Comparison of ENCODE assay signal across 27 cellular contexts in the genomic region with DNA sequence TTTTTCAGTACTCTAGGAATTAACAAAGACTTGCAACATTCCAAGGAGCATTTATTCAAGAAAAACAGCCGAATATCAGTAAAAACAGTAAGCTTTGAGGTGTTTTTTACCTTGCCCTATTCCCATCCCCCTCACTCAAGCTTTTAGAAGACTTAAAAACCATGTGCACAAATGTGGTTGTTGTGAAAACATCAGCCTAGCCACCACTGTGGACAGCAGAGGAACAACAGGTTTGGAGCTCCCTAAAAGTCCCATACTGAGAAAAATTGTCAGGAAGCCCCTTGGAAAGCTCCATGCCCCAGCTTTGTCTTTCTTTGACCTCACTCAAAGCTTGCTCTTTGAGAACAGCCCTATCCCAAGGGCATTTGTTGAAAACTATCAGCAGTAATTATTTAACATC.
"Had no signal": no experiment of that assay in that cellular context is flagged by ENCODE, and none has a peak within 500 bp of the region (broad histone marks: within the 10 kb centered on the region; RNA-seq: fewer than 3 reads in every experiment).

No MANE protein-coding gene starts in this region.

- H3K27me3 Mint-ChIP-seq: activated CD4-positive, alpha-beta T cell treated with anti-CD3 and anti-CD28 coated beads for 36 hours; activated naive CD4-positive, alpha-beta T cell treated with anti-CD3 and anti-CD28 coated beads, Interleukin-2, amount 10 ng/mL, durations not matched to agents 7 days and 5 days; activated naive CD8-positive, alpha-beta T cell treated with anti-CD3 and anti-CD28 coated beads, Interleukin-2, amount 10 ng/mL, durations not matched to agents 7 days and 5 days; stimulated activated memory B cell treated with anti-CD40 and anti-IgM and Interleukin-4, amounts not matched to agents 10 μg/mL and 1 μg/mL and 100 μg/mL, for 72 hours had no signal

- DNase-seq: activated CD4-positive, alpha-beta T cell treated with anti-CD3 and anti-CD28 coated beads for 36 hours; activated CD4-positive, CD25-positive, alpha-beta regulatory T cell; activated CD8-positive, alpha-beta memory T cell treated with anti-CD3 and anti-CD28 coated beads, Interleukin-2, amount 50 U/mL, for 48 hours; activated effector memory CD4-positive, alpha-beta T cell treated with anti-CD3 and anti-CD28 coated beads, Interleukin-2, amount 50 U/mL, for 16 hours; activated naive CD4-positive, alpha-beta T cell treated with anti-CD3 and anti-CD28 coated beads, Interleukin-2, amount 10 ng/mL, durations not matched to agents 7 days and 5 days; activated naive CD8-positive, alpha-beta T cell treated with anti-CD3 and anti-CD28 coated beads, Interleukin-2, amount 10 ng/mL, durations not matched to agents 7 days and 5 days; amniotic stem cell; caudate nucleus; endodermal cell; foreskin fibroblast; head of caudate nucleus; hippocampal formation; kidney; left colon; mammary epithelial cell; nucleus accumbens; pancreas; sigmoid colon; small intestine; stimulated activated CD4-positive, alpha-beta T cell treated with anti-CD3 and anti-CD28 coated beads, Interleukin-4, amount 100 ng/mL, for 24 hours; tibial artery; upper lobe of right lung had no signal

- ATAC-seq: activated CD4-positive, alpha-beta T cell treated with anti-CD3 and anti-CD28 coated beads for 36 hours; esophagus mucosa; left colon; pancreas; stimulated activated memory B cell treated with anti-CD40 and anti-IgM and Interleukin-4, amounts not matched to agents 10 μg/mL and 1 μg/mL and 100 μg/mL, for 72 hours; upper lobe of right lung had no signal

- H3K9me3 Mint-ChIP-seq: activated naive CD4-positive, alpha-beta T cell treated with anti-CD3 and anti-CD28 coated beads, Interleukin-2, amount 10 ng/mL, durations not matched to agents 7 days and 5 days; activated naive CD8-positive, alpha-beta T cell treated with anti-CD3 and anti-CD28 coated beads, Interleukin-2, amount 10 ng/mL, durations not matched to agents 7 days and 5 days; endodermal cell; stimulated activated memory B cell treated with anti-CD40 and anti-IgM and Interleukin-4, amounts not matched to agents 10 μg/mL and 1 μg/mL and 100 μg/mL, for 72 hours; T-helper 2 cell treated with Interferon-gamma antibody and Interleukin-4, amounts not matched to agents 5 μg/mL and 100 μg/mL, for 36 hours had no signal

- H3K9me3 ChIP-seq: pancreas, prostate gland, sigmoid colon, suprapubic skin, tibial artery, upper lobe of right lung had no signal

- H3K27ac Mint-ChIP-seq: activated CD4-positive, alpha-beta T cell treated with anti-CD3 and anti-CD28 coated beads for 36 hours; activated naive CD4-positive, alpha-beta T cell treated with anti-CD3 and anti-CD28 coated beads, Interleukin-2, amount 10 ng/mL, durations not matched to agents 7 days and 5 days; activated naive CD8-positive, alpha-beta T cell treated with anti-CD3 and anti-CD28 coated beads, Interleukin-2, amount 10 ng/mL, durations not matched to agents 7 days and 5 days; endodermal cell; stimulated activated memory B cell treated with anti-CD40 and anti-IgM and Interleukin-4, amounts not matched to agents 10 μg/mL and 1 μg/mL and 100 μg/mL, for 72 hours; T-helper 2 cell treated with Interferon-gamma antibody and Interleukin-4, amounts not matched to agents 5 μg/mL and 100 μg/mL, for 36 hours had no signal

- H3K4me1 Mint-ChIP-seq: stimulated activated memory B cell treated with anti-CD40 and anti-IgM and Interleukin-4, amounts not matched to agents 10 μg/mL and 1 μg/mL and 100 μg/mL, for 72 hours had no signal

- H3K4me3 Mint-ChIP-seq: activated CD4-positive, alpha-beta T cell treated with anti-CD3 and anti-CD28 coated beads for 36 hours; activated naive CD4-positive, alpha-beta T cell treated with anti-CD3 and anti-CD28 coated beads, Interleukin-2, amount 10 ng/mL, durations not matched to agents 7 days and 5 days; endodermal cell; stimulated activated memory B cell treated with anti-CD40 and anti-IgM and Interleukin-4, amounts not matched to agents 10 μg/mL and 1 μg/mL and 100 μg/mL, for 72 hours; T-helper 2 cell treated with Interferon-gamma antibody and Interleukin-4, amounts not matched to agents 5 μg/mL and 100 μg/mL, for 36 hours had no signal
